8 cellular contexts compared by ENCODE assay signal in the genomic region with DNA sequence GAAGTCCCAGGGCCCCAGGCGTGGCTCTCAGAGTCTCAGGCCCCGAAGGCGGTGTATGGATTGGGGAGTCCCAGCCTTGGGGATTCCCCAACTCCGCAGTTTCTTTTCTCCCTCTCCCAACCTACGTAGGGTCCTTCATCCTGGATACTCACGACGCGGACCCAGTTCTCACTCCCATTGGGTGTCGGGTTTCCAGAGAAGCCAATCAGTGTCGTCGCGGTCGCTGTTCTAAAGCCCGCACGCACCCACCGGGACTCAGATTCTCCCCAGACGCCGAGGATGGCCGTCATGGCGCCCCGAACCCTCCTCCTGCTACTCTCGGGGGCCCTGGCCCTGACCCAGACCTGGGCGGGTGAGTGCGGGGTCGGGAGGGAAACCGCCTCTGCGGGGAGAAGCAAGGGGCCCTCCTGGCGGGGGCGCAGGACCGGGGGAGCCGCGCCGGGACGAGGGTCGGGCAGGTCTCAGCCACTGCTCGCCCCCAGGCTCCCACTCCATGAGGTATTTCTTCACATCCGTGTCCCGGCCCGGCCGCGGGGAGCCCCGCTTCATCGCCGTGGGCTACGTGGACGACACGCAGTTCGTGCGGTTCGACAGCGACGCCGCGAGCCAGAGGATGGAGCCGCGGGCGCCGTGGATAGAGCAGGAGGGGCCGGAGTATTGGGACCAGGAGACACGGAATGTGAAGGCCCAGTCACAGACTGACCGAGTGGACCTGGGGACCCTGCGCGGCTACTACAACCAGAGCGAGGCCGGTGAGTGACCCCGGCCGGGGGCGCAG. TPM values are rescaled to one million over a fixed set of nuclear protein-coding genes. Genes with fewer than 3 reads are reported as not detected.
DNase-seq lines count a peak whose midpoint lies in the region; ATAC-seq and TF ChIP-seq lines count a peak whose summit lies in the region.

A gene (plus strand): TSS at position 258 of the 778 bp plus-strand sequence. CDS start 22 bp downstream, at position 280.

- peaks cover 7% of the 10 kb centered on the region for H3K36me3 ChIP-seq in BJ (ENCODE audit: control insufficient read depth, insufficient read depth, low read length)

- POLR2A ChIA-PET in BJ (lab: Charles Lee): no interaction called here
- POLR2A ChIA-PET in activated CD4-positive, alpha-beta T cell treated with anti-CD3 and anti-CD28 coated beads, Interleukin-2, amount 10 ng/mL, durations not matched to agents 7 days and 5 days (lab: Charles Lee): interaction anchor here (0.6 kb wide), 2 partner anchors 17 to 56 kb away, joined by 3 read pairs; no protein-coding TSS in a partner anchor

- H3K27me3 Mint-ChIP-seq in activated CD4-positive, alpha-beta T cell treated with anti-CD3 and anti-CD28 coated beads, Interleukin-2, amount 10 ng/mL, durations not matched to agents 7 days and 5 days: peaks cover 6% of the 10 kb centered on the region

- peak; percentile 81 for DNase-seq in BJ (ENCODE audit: low read depth)
- DNase-seq in NCI-H526 (lab: John Stamatoyannopoulos, UW): peak; percentile 91 to 95
- peak; percentile 97 for DNase-seq in activated CD4-positive, alpha-beta T cell treated with anti-CD3 and anti-CD28 coated beads, Interleukin-2, amount 10 ng/mL, durations not matched to agents 7 days and 5 days
- DNase-seq in coronary artery (ENCODE audit: low spot score): peak; percentile 96
- peak; percentile 95 to 96 for DNase-seq in left colon
- DNase-seq in stimulated activated CD4-positive, alpha-beta T cell treated with anti-CD3 and anti-CD28 coated beads, Interleukin-1b, Interleukin-23, amount 100 ng/mL, for 4 hours (ENCODE audit: low read depth in 2 of 2): peak; percentile 82 to 88

- peaks cover 53% of the 10 kb centered on the region for H3K36me3 Mint-ChIP-seq in activated CD4-positive, alpha-beta T cell treated with anti-CD3 and anti-CD28 coated beads, Interleukin-2, amount 10 ng/mL, durations not matched to agents 7 days and 5 days (ENCODE audit: low read depth)

- CTCF ChIA-PET in BJ (lab: Yijun Ruan, JAX): no interaction called here
- CTCF ChIA-PET in activated CD4-positive, alpha-beta T cell treated with anti-CD3 and anti-CD28 coated beads, Interleukin-2, amount 10 ng/mL, durations not matched to agents 7 days and 5 days (lab: Charles Lee): no interaction called here

- intact Hi-C loops in left colon (cut with DNase I, micrococcal nuclease): no loop called here

- peak within 1 kb of the TSS; percentile 99 for H3K27ac Mint-ChIP-seq in activated CD4-positive, alpha-beta T cell treated with anti-CD3 and anti-CD28 coated beads, Interleukin-2, amount 10 ng/mL, durations not matched to agents 7 days and 5 days

- no peaks in the 10 kb centered on the region for H3K27me3 ChIP-seq in BJ (ENCODE audit: control insufficient read depth, insufficient read depth, low read length)

- ATAC-seq in GM19324 (IDR thresholded peaks at IDR 0.05; ENCODE audit: low FRiP score, unreplicated experiment): peak; percentile 90
- ATAC-seq in HG03460 (IDR thresholded peaks at IDR 0.05; ENCODE audit: unreplicated experiment): peak; percentile 88
- peak; percentile 95 for ATAC-seq in left colon

- peak within 1 kb of the TSS; percentile 93 for H3K4me3 Mint-ChIP-seq in activated CD4-positive, alpha-beta T cell treated with anti-CD3 and anti-CD28 coated beads, Interleukin-2, amount 10 ng/mL, durations not matched to agents 7 days and 5 days

- TF ChIP-seq CTCF in BJ (IDR thresholded peaks at IDR 0.05; ENCODE audit: insufficient read depth, low read depth, low read length) (no peak), coronary artery (IDR thresholded peaks at IDR 0.05) (no peak)

- H3K27ac ChIP-seq in coronary artery: peak within 1 kb of the TSS; percentile 84 to 97

- H3K4me3 ChIP-seq in BJ (ENCODE audit: low read depth, low read length) (peak within 1 kb of the TSS; percentile 92), coronary artery (peak within 1 kb of the TSS; percentile 88)

- H3K9me3 Mint-ChIP-seq in activated CD4-positive, alpha-beta T cell treated with anti-CD3 and anti-CD28 coated beads, Interleukin-2, amount 10 ng/mL, durations not matched to agents 7 days and 5 days: no peaks in the 10 kb centered on the region

- peaks cover 47% of the 10 kb centered on the region for H3K4me1 Mint-ChIP-seq in activated CD4-positive, alpha-beta T cell treated with anti-CD3 and anti-CD28 coated beads, Interleukin-2, amount 10 ng/mL, durations not matched to agents 7 days and 5 days

RNA-seq across cellular contexts. Expression of the gene that starts here (rescaled TPM):
- 505 and 737 TPM in 2 replicates for polyA plus RNA-seq in BJ (2011; rRNA removed)
- polyA minus RNA-seq in BJ (2011; rRNA and poly(A)+ RNA removed): 47.1 and 51.3 TPM in 2 replicates
- total RNA-seq in activated CD4-positive, alpha-beta T cell treated with anti-CD3 and anti-CD28 coated beads, Interleukin-2, amount 10 ng/mL, durations not matched to agents 7 days and 5 days: 1,000 to 10,000 TPM; 1,667 to 1,766 TPM
- total RNA-seq in left colon: 1,000 to 10,000 TPM; 1,119 to 1,618 TPM

Comparison
In these comparisons a context has a peak if more than half of its experiments do, and no peak if none do; other contexts are left out.
1. Peak in every context shown above with its lines: DNase-seq, ATAC-seq, H3K4me3 ChIP-seq and H3K27ac ChIP-seq.